In genomic region chr4:76177709-76178108, GRCh38 we compare ENCODE assay signal across 17 cellular contexts. TPM values are rescaled to one million over a fixed set of nuclear protein-coding genes. Genes with fewer than 3 reads are reported as not detected.
DNase-seq lines count a peak whose midpoint lies in the region; ATAC-seq and TF ChIP-seq lines count a peak whose summit lies in the region.
"Had no signal": no experiment of that assay in that cellular context is flagged by ENCODE, and none has a peak within 500 bp of the region (broad histone marks: within the 10 kb centered on the region; RNA-seq: fewer than 3 reads in every experiment).

No MANE protein-coding gene starts in this region.

- H3K4me3 ChIP-seq in heart right ventricle = no peak overlapping the region
- H3K4me3 ChIP-seq in dorsolateral prefrontal cortex = no peak overlapping the region
- no peak overlapping the region for H3K4me3 ChIP-seq in ascending aorta
- H3K4me3 ChIP-seq: SJCRH30 had no signal

- intact Hi-C loops in heart right ventricle (cut with DNase I) (loop anchor here in 7 of 10 donors (2.0 to 10.0 kb wide), 9 partner anchors 70 to 330 kb away; partner anchors contain the start of genes STBD1 (in 3 of the 7) and FAM47E (in 1 of the 7)), Right ventricle myocardium inferior (cut with DNase I) (loop anchor here (1.0 kb wide), 1 partner anchor 36 kb away; the partner anchor contains the start of gene SCARB2), dorsolateral prefrontal cortex (cut with DNase I) (no loop called here), ascending aorta (cut with DNase I) (loop anchor here (5.0 kb wide), 1 partner anchor 245 kb away; the partner anchor contains the start of gene CCDC158)

- H3K27ac ChIP-seq in heart right ventricle (peak overlapping the region in 7 of 10 donors; percentile 1 to 63 (median 39)), dorsolateral prefrontal cortex (peak overlapping the region in 43 of 59 donors; percentile 21 to 96 (median 85)), ascending aorta (no peak overlapping the region)
- H3K27ac ChIP-seq: KMS-11, SJCRH30 had no signal

- peaks cover 0 to 33% (median 22%) of the 10 kb centered on the region in 9 donors for H3K4me1 ChIP-seq in heart right ventricle
- H3K4me1 ChIP-seq in ascending aorta = no peaks in the 10 kb centered on the region
- H3K4me1 ChIP-seq: SJCRH30 had no signal

- H3K36me3 ChIP-seq in heart right ventricle (peaks cover 0 to 85% (median 25%) of the 10 kb centered on the region in 9 donors), ascending aorta (peaks cover 23 to 43% of the 10 kb centered on the region in 2 donors)

- DNase-seq in heart right ventricle (no peak), Right ventricle myocardium inferior (ENCODE audit: missing footprints) (no peak), dorsolateral prefrontal cortex (no peak), myocyte (ENCODE audit: low read depth) (peak; percentile 11), retina (no peak), ascending aorta (ENCODE audit: low spot score in 2 of 2) (no peak)
- DNase-seq: CD4-positive, alpha-beta T cell; MM.1S; NCI-H2029; NCI-H446; NCI-H524 treated with DMSO at 0.1 percent for 48 hours; NCI-H774; SJCRH30 had no signal

- no peak for TF ChIP-seq CTCF in heart right ventricle (IDR thresholded peaks at IDR 0.05)
- TF ChIP-seq CTCF in dorsolateral prefrontal cortex (IDR thresholded peaks at IDR 0.05 in 54 of 56, conservative IDR thresholded peaks at IDR 0.05 in 2 of 56; ENCODE audit: low read depth in 1 of 56, partially characterized antibody in 56 of 56) = no peak
- TF ChIP-seq CTCF in ascending aorta (IDR thresholded peaks at IDR 0.05) = no peak

- ATAC-seq in heart right ventricle (peak in 5 of 8 donors; percentile 41 to 55 (median 43)), Right ventricle myocardium inferior (no peak), HG02623 (IDR thresholded peaks at IDR 0.05; ENCODE audit: unreplicated experiment) (no peak)
- ATAC-seq: HCT116, SK-N-SH treated with all-trans-retinoic acid at 6 μM for 48 hours had no signal

- no peaks in the 10 kb centered on the region for H3K9me3 ChIP-seq in heart right ventricle
- no peaks in the 10 kb centered on the region for H3K9me3 ChIP-seq in ascending aorta
- H3K9me3 ChIP-seq: SJCRH30 had no signal

- H3K27me3 ChIP-seq in heart right ventricle (no peaks in the 10 kb centered on the region), dorsolateral prefrontal cortex (no peaks in the 10 kb centered on the region), ascending aorta (no peaks in the 10 kb centered on the region)
- H3K27me3 ChIP-seq: SJCRH30 had no signal

RNA-seq across cellular contexts. Expression of gene NUP54, which starts 29.5 kb away (rescaled TPM):
- 10 to 100 TPM; 16.1 to 22.6 (median 18.9) TPM for total RNA-seq in heart right ventricle
- polyA plus RNA-seq in heart right ventricle = 10 to 100 TPM in 1 of 2 donors, 1 to 10 TPM in 1; 9.6 to 25.8 TPM
- 21.6 TPM for total RNA-seq in Right ventricle myocardium inferior
- 10 to 100 TPM; 26.9 to 65.4 (median 45.4) TPM for total RNA-seq in dorsolateral prefrontal cortex
- total RNA-seq in myocyte = 19.4 and 20.8 TPM in 2 replicates
- polyA plus RNA-seq in myocyte (2012) = 9.7 TPM
- total RNA-seq in ascending aorta = 20.2 TPM

RNA-seq across cellular contexts. Expression of gene SCARB2, which starts 35.9 kb away (rescaled TPM):
- total RNA-seq in heart right ventricle (100 to 1,000 TPM in 4 of 10 donors, 10 to 100 TPM in 6; 76.6 to 199 (median 94.9) TPM), Right ventricle myocardium inferior (102 TPM), dorsolateral prefrontal cortex (100 to 1,000 TPM; 107 to 347 (median 169) TPM), myocyte (208 and 216 TPM in 2 replicates), ascending aorta (94.1 TPM)
- 100 to 1,000 TPM; 119 to 125 TPM for polyA plus RNA-seq in heart right ventricle
- 140 TPM for polyA plus RNA-seq in myocyte (2012)

Comparison
In these comparisons a context has a peak if more than half of its experiments do, and no peak if none do; other contexts are left out.
1. ATAC-seq: peak in heart right ventricle (5 of 8); none in Right ventricle myocardium inferior (single experiment) and HG02623 (single experiment).
2. H3K27ac ChIP-seq: peak in heart right ventricle (7 of 10) and dorsolateral prefrontal cortex (43 of 59); none in ascending aorta (0 of 2).
3. intact Hi-C loops: an anchor here in heart right ventricle (2.0 to 10.0 kb wide), Right ventricle myocardium inferior (1.0 kb wide) and ascending aorta (5.0 kb wide); none called in dorsolateral prefrontal cortex.